ENCODE assay signal across 1 cellular context in genomic region chr7:16739863-16740622, GRCh38.
TF ChIP-seq lines count a peak whose summit lies in the region.

No MANE protein-coding gene starts in this region.

TF ChIP-seq in K562, 482 proteins besides CTCF, POLR2A, EP300 and RAD21 (continued from another document and continues in another):
- TF ChIP-seq ETV5 (CRISPR knock-in tag; IDR thresholded peaks at IDR 0.05; ENCODE audit: low read depth) (no peak), RBM17 (IDR thresholded peaks at IDR 0.05; ENCODE audit: borderline replicate concordance, low read depth, low read length) (no peak), E2F4 (CRISPR knock-in tag; IDR thresholded peaks at IDR 0.05; ENCODE audit: low read depth) (no peak), HIVEP1 (CRISPR knock-in tag; IDR thresholded peaks at IDR 0.05) (no peak), HDAC3 (IDR thresholded peaks at IDR 0.05; ENCODE audit: borderline replicate concordance, partially characterized antibody) (peak; percentile 94), PHF21A (IDR thresholded peaks at IDR 0.05; ENCODE audit: borderline replicate concordance, low read depth) (no peak), PPARD (CRISPR knock-in tag; IDR thresholded peaks at IDR 0.05) (no peak), ZNF282 (CRISPR knock-in tag; IDR thresholded peaks at IDR 0.05) (no peak), RBM39 (optimal IDR thresholded peaks at IDR 0.05; ENCODE audit: low read depth, low read length) (no peak), HEY1 (CRISPR knock-in tag; IDR thresholded peaks at IDR 0.05; ENCODE audit: borderline replicate concordance) (no peak), MAFF (IDR thresholded peaks at IDR 0.05; ENCODE audit: low read length) (peak; percentile 78), SUPT5H (IDR thresholded peaks at IDR 0.05) (no peak), MTA3 (IDR thresholded peaks at IDR 0.05; ENCODE audit: borderline replicate concordance) (0 out of 2 replicates have a peak, but pooled peaks have one; percentile 63), MAZ (CRISPR knock-in tag; conservative IDR thresholded peaks at IDR 0.05 in 1 of 2, IDR thresholded peaks at IDR 0.05 in 1 of 2) (0 out of 4 replicates have a peak, but pooled peaks of 1 of the 2 experiments have one; percentile 46), KLF16 (IDR thresholded peaks at IDR 0.05) (peak; percentile 91), ARHGAP35 (IDR thresholded peaks at IDR 0.05; ENCODE audit: partially characterized antibody) (no peak), HMG20A (CRISPR knock-in tag; conservative IDR thresholded peaks at IDR 0.05) (no peak), PBX2 (CRISPR knock-in tag; IDR thresholded peaks at IDR 0.05; ENCODE audit: low read depth) (no peak), PBX2 (tag; conservative IDR thresholded peaks at IDR 0.05; ENCODE audit: low read depth) (peak; percentile 88), ZNF212 (CRISPR knock-in tag; IDR thresholded peaks at IDR 0.05) (no peak), RNF2 (IDR thresholded peaks at IDR 0.05) (peak; percentile 83), CXXC5 (CRISPR knock-in tag; IDR thresholded peaks at IDR 0.05) (peak; percentile 71; the same call in 1 of the 2 replicates), PREB (CRISPR knock-in tag; IDR thresholded peaks at IDR 0.05) (no peak), HCFC1 (IDR thresholded peaks at IDR 0.05; ENCODE audit: low read depth, low read length) (no peak), IRF2 (CRISPR knock-in tag; IDR thresholded peaks at IDR 0.05) (no peak), KAT7 (CRISPR knock-in tag; IDR thresholded peaks at IDR 0.05; ENCODE audit: borderline replicate concordance) (no peak), LEF1 (IDR thresholded peaks at IDR 0.05) (peak; percentile 90), STAT6 (CRISPR knock-in tag; IDR thresholded peaks at IDR 0.05) (no peak), ESRRB (CRISPR knock-in tag; IDR thresholded peaks at IDR 0.05; ENCODE audit: borderline replicate concordance) (no peak), GTF3C2 (IDR thresholded peaks at IDR 0.05; ENCODE audit: borderline replicate concordance, extremely low read depth, insufficient read length) (no peak), EZH2 (IDR thresholded peaks at IDR 0.05; ENCODE audit: borderline replicate concordance, low read depth, low read length) (no peak), ATF4 (CRISPR knock-in tag; IDR thresholded peaks at IDR 0.05) (no peak), ZC3H8 (IDR thresholded peaks at IDR 0.05) (no peak), ZNF740 (CRISPR knock-in tag; IDR thresholded peaks at IDR 0.05) (no peak), ZNF740 (tag; IDR thresholded peaks at IDR 0.05) (no peak), ZNF445 (CRISPR knock-in tag; IDR thresholded peaks at IDR 0.05; ENCODE audit: low read depth) (no peak), TAF9B (IDR thresholded peaks at IDR 0.05; ENCODE audit: partially characterized antibody) (peak; percentile 69), SMARCE1 (IDR thresholded peaks at IDR 0.05) (peak; percentile 98), TSC22D4 (tag; IDR thresholded peaks at IDR 0.05) (no peak), THRAP3 (IDR thresholded peaks at IDR 0.05; ENCODE audit: borderline replicate concordance) (no peak), GTF2F1 (IDR thresholded peaks at IDR 0.05; ENCODE audit: low read depth, low read length) (no peak), ZNF23 (CRISPR knock-in tag; IDR thresholded peaks at IDR 0.05) (no peak), ELK1 (CRISPR knock-in tag; IDR thresholded peaks at IDR 0.05) (no peak), CREM (IDR thresholded peaks at IDR 0.05; ENCODE audit: low read depth) (peak; percentile 81), ZNF696 (CRISPR knock-in tag; conservative IDR thresholded peaks at IDR 0.05) (no peak), ZFP30 (CRISPR knock-in tag; IDR thresholded peaks at IDR 0.05; ENCODE audit: borderline replicate concordance) (no peak), SMAD2 (IDR thresholded peaks at IDR 0.05; ENCODE audit: low read depth, low read length) (no peak), ELF4 (CRISPR knock-in tag; IDR thresholded peaks at IDR 0.05) (no peak), KDM4B (IDR thresholded peaks at IDR 0.05; ENCODE audit: borderline replicate concordance in 2 of 2, low read depth in 1 of 2) (no peak), NFATC3 (IDR thresholded peaks at IDR 0.05) (0 out of 2 replicates have a peak, but pooled peaks have one; percentile 36), KAT8 (IDR thresholded peaks at IDR 0.05; ENCODE audit: low read depth) (no peak), NCOA1 (IDR thresholded peaks at IDR 0.05; ENCODE audit: low read depth) (peak; percentile 80), ZFP36 (IDR thresholded peaks at IDR 0.05; ENCODE audit: low read depth, low read length, partially characterized antibody) (peak; percentile 39), XRCC5 (IDR thresholded peaks at IDR 0.05; ENCODE audit: low read depth, low read length) (no peak), ELK3 (CRISPR knock-in tag; IDR thresholded peaks at IDR 0.05) (no peak), YBX1 (IDR thresholded peaks at IDR 0.05) (no peak), ZKSCAN8 (CRISPR knock-in tag; IDR thresholded peaks at IDR 0.05) (peak; percentile 64; the same call in 1 of the 2 replicates), SMAD1 (IDR thresholded peaks at IDR 0.05; ENCODE audit: low read depth, low read length, partially characterized antibody) (peak; percentile 55)
